ENCODE assay signal across 27 cellular contexts in the genomic region with DNA sequence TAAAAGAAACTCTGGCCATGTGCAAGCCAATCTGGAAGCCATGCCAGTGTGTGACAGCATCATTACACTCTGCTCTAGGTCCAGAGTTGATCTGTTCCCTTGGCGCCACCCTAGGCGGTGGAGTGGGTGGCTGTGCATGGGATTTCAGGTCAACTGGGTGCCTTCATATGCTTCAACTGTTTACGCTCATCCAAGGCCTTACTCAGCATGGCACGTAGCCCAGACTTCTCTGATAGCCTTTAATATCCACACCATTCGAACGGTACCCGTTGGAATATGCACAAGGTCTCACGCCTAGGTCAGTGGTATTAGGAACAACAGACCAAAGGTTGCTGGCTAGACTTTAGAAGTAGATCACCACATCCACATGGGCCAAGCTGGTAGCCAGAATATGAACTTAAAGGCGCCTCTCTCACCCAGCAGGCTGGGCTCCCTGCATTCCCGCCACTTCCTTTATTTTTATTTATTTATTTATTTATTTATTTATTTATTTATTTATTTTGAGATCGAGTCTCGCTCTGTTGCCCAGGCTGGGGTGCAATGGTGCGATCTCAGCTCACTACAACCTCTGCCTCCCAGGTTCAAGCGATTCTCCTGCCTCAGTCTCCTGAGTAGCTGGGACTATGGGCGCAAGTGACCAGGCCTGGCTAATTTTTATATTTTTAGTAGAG. TPM values are rescaled to one million over a fixed set of nuclear protein-coding genes. Genes with fewer than 3 reads are reported as not detected.
DNase-seq lines count a peak whose midpoint lies in the region; ATAC-seq, FAIRE-seq and TF ChIP-seq lines count a peak whose summit lies in the region.
"Had no signal": no experiment of that assay in that cellular context is flagged by ENCODE, and none has a peak within 500 bp of the region (broad histone marks: within the 10 kb centered on the region; RNA-seq: fewer than 3 reads in every experiment).

No MANE protein-coding gene starts in this region.

- WGBS in right cardiac atrium: 84% methylated on average over 15 of the region's 15 CpGs

- BruUV-seq in OCI-LY7 (replicated peaks; lab: Mats Ljungman, UMichigan): no TSS peak

- no peaks in the 10 kb centered on the region for H3K9me2 ChIP-seq in OCI-LY7 (ENCODE audit: insufficient read depth, low read length)

- H3K27me3 ChIP-seq in right cardiac atrium (ENCODE audit: control insufficient read depth, insufficient read depth): no peaks in the 10 kb centered on the region
- H3K27me3 ChIP-seq in bronchial epithelial cell (ENCODE audit: control insufficient read depth, insufficient read depth, low read length): no peaks in the 10 kb centered on the region
- H3K27me3 ChIP-seq: breast epithelium, upper lobe of left lung had no signal

- H2AFZ ChIP-seq in OCI-LY7 (ENCODE audit: low read length): no peak overlapping the region
- H2AFZ ChIP-seq: GM23248 had no signal

- no peaks in the 10 kb centered on the region for H4K20me1 ChIP-seq in OCI-LY7 (ENCODE audit: insufficient read depth, low read length)

- TF ChIP-seq CTCF in bronchial epithelial cell (IDR thresholded peaks at IDR 0.05; ENCODE audit: insufficient read depth, low read length, severe bottlenecking): no peak
- no peak for TF ChIP-seq CTCF in mucosa of descending colon (IDR thresholded peaks at IDR 0.05)
- no peak for TF ChIP-seq CTCF in coronary artery (IDR thresholded peaks at IDR 0.05)
- TF ChIP-seq CTCF in OCI-LY7 (conservative IDR thresholded peaks at IDR 0.05; ENCODE audit: low read length): no peak

- H3K36me3 ChIP-seq in bronchial epithelial cell (ENCODE audit: control insufficient read depth, insufficient read depth, low read length): no peaks in the 10 kb centered on the region
- H3K36me3 ChIP-seq in mucosa of descending colon (ENCODE audit: low read depth): no peaks in the 10 kb centered on the region
- no peaks in the 10 kb centered on the region for H3K36me3 ChIP-seq in OCI-LY7 (ENCODE audit: insufficient read depth, low read length)
- H3K36me3 ChIP-seq: breast epithelium, left ventricle myocardium inferior, upper lobe of left lung had no signal

- H3K4me2 ChIP-seq in OCI-LY7 (ENCODE audit: low read length): no peak overlapping the region

- CTCF ChIA-PET in OCI-LY7 (lab: Charles Lee; ENCODE audit: unreplicated experiment): no interaction called here

- peak; percentile 36 for FAIRE-seq in bronchial epithelial cell (lab: Jason Lieb, UNC)

- intact Hi-C loops in left ventricle myocardium superior (cut with micrococcal nuclease) (no loop called here), right cardiac atrium (cut with DNase I) (no loop called here), mucosa of descending colon (cut with DNase I, micrococcal nuclease) (no loop called here), OCI-LY7 (cut with micrococcal nuclease; ENCODE audit: unreplicated experiment) (no loop called here)

- POLR2A ChIA-PET in OCI-LY7 (lab: Charles Lee): no interaction called here

- H3K9me3 ChIP-seq in right cardiac atrium (ENCODE audit: control insufficient read depth, low read length): no peaks in the 10 kb centered on the region
- H3K9me3 ChIP-seq in mucosa of descending colon: no peaks in the 10 kb centered on the region
- no peaks in the 10 kb centered on the region for H3K9me3 ChIP-seq in OCI-LY7 (ENCODE audit: low read length)
- H3K9me3 ChIP-seq: breast epithelium, left ventricle myocardium inferior, upper lobe of left lung had no signal

- H3K79me2 ChIP-seq in OCI-LY7 (ENCODE audit: insufficient read depth, low read depth, low read length): no peaks in the 10 kb centered on the region

- ATAC-seq in left ventricle myocardium superior: peak; percentile 21
- no peak for ATAC-seq in right cardiac atrium
- ATAC-seq in mucosa of descending colon: peak; percentile 27
- no peak for ATAC-seq in GM18867 (IDR thresholded peaks at IDR 0.05; ENCODE audit: unreplicated experiment)
- ATAC-seq: sciatic nerve had no signal

- no peak overlapping the region for H3K27ac ChIP-seq in right cardiac atrium (ENCODE audit: low read length)
- H3K27ac ChIP-seq in coronary artery: no peak overlapping the region
- H3K27ac ChIP-seq in OCI-LY7 (ENCODE audit: low read depth, low read length, poor library complexity, severe bottlenecking): no peak overlapping the region
- H3K27ac ChIP-seq: breast epithelium, epithelial cell of prostate, GM23248, left ventricle myocardium inferior, upper lobe of left lung had no signal

- H3K4me3 ChIP-seq in right cardiac atrium (ENCODE audit: low read length) (no peak overlapping the region), bronchial epithelial cell (ENCODE audit: low read depth, low read length) (no peak overlapping the region), mucosa of descending colon (no peak overlapping the region), coronary artery (no peak overlapping the region), OCI-LY7 (ENCODE audit: low read depth, low read length, poor library complexity, severe bottlenecking) (no peak overlapping the region)
- H3K4me3 ChIP-seq: breast epithelium, GM23248, left ventricle myocardium inferior, upper lobe of left lung had no signal

- DNase-seq in left ventricle myocardium superior (no peak), right cardiac atrium (no peak), bronchial epithelial cell (ENCODE audit: low read depth) (no peak), mucosa of descending colon (no peak), coronary artery (ENCODE audit: low spot score) (no peak), OCI-LY7 (ENCODE audit: low spot score) (no peak), anterior cingulate cortex (lab: John Stamatoyannopoulos, UW) (no peak)
- DNase-seq: activated CD4-positive, CD25-positive, alpha-beta regulatory T cell treated with anti-CD3 and anti-CD28 coated beads, Interleukin-2, amount 50 U/mL, for 72 hours; activated naive CD4-positive, alpha-beta T cell treated with anti-CD3 and anti-CD28 coated beads, Interleukin-2, amount 50 U/mL, for 16 hours; amniotic stem cell; CD4-positive, alpha-beta memory T cell; effector memory CD4-positive, alpha-beta T cell; HFFc6; left ventricle myocardium inferior; NCI-H510A treated with DMSO at 0.1 percent for 48 hours; NK-92 treated with Interleukin-12 subunit alpha and Interleukin-12 subunit beta, amount 100 ng/mL, for 24 hours; SHP77 treated with DMSO at 0.1 percent for 48 hours; T-helper 2 cell had no signal

- H3K4me1 ChIP-seq in right cardiac atrium (ENCODE audit: control insufficient read depth, insufficient read depth, low read length) (no peaks in the 10 kb centered on the region), mucosa of descending colon (ENCODE audit: low read depth) (peaks cover 17% of the 10 kb centered on the region), OCI-LY7 (ENCODE audit: insufficient read depth, low read length, poor library complexity, severe bottlenecking) (no peaks in the 10 kb centered on the region)
- H3K4me1 ChIP-seq: breast epithelium, left ventricle myocardium inferior had no signal

RNA-seq across cellular contexts. Expression of gene ACHE, which starts 18.7 kb away (rescaled TPM):
- total RNA-seq in left ventricle myocardium superior (0.40 TPM), right cardiac atrium (10 to 100 TPM; 13.7 to 32.5 (median 22.7) TPM), bronchial epithelial cell (0.13 TPM in 1 of 2 replicates, not detected in the other), mucosa of descending colon (10 to 100 TPM; 16.2 to 41.4 (median 20.9) TPM), OCI-LY7 (2022) (not detected in 2 replicates)
- polyA plus RNA-seq in right cardiac atrium: 11.3 TPM
- not detected in 2 replicates for total RNA-seq in OCI-LY7 (2014; rRNA removed; shearing (Covaris generic))
- total RNA-seq: activated CD4-positive, alpha-beta memory T cell treated with anti-CD3 and anti-CD28 coated beads for 36 hours; CD4-positive, alpha-beta memory T cell; GM23248 had no signal
- polyA plus RNA-seq: CD4-positive, alpha-beta memory T cell; GM23248 had no signal

RNA-seq across cellular contexts. Expression of gene UFSP1, which starts 24.8 kb away (rescaled TPM):
- total RNA-seq in left ventricle myocardium superior (1.9 TPM), right cardiac atrium (1 to 10 TPM; 2.5 to 3.5 (median 3.0) TPM), bronchial epithelial cell (4.2 and 4.7 TPM in 2 replicates), mucosa of descending colon (1 to 10 TPM; 2.1 to 3.4 (median 3.0) TPM), OCI-LY7 (2022) (3.3 and 3.8 TPM in 2 replicates)
- 3.6 TPM for polyA plus RNA-seq in right cardiac atrium
- total RNA-seq in OCI-LY7 (2014; rRNA removed; shearing (Covaris generic)): 2.8 and 4.9 TPM in 2 replicates

RNA-seq across cellular contexts. Expression of gene MUC3A, which starts 35.0 kb away (rescaled TPM):
- total RNA-seq in left ventricle myocardium superior: 0.57 TPM
- total RNA-seq in right cardiac atrium: under 1 TPM; 0.06 to 0.18 (median 0.10) TPM
- polyA plus RNA-seq in right cardiac atrium: 0.63 TPM
- total RNA-seq in bronchial epithelial cell: under 0.01 TPM in 1 of 2 replicates, not detected in the other
- 100 to 1,000 TPM in 2 of 3 donors, 10 to 100 TPM in 1; 57.6 to 184 (median 105) TPM for total RNA-seq in mucosa of descending colon
- not detected in 2 replicates for total RNA-seq in OCI-LY7 (2014; rRNA removed; shearing (Covaris generic))
- not detected in 2 replicates for total RNA-seq in OCI-LY7 (2022)
- total RNA-seq: CD4-positive, alpha-beta memory T cell; glomerular endothelial cell; GM23248; HFFc6; LHCN-M2 had no signal
- polyA plus RNA-seq: CD4-positive, alpha-beta memory T cell; GM23248 had no signal

RNA-seq across cellular contexts. Expression of gene SRRT, which starts 39.4 kb away (rescaled TPM):
- 63.2 TPM for total RNA-seq in left ventricle myocardium superior
- total RNA-seq in right cardiac atrium: 10 to 100 TPM; 79.1 to 88.0 (median 82.2) TPM
- 45.8 TPM for polyA plus RNA-seq in right cardiac atrium
- 26.9 and 29.3 TPM in 2 replicates for total RNA-seq in bronchial epithelial cell
- total RNA-seq in mucosa of descending colon: 100 to 1,000 TPM; 112 to 129 (median 120) TPM
- total RNA-seq in OCI-LY7 (2014; rRNA removed; shearing (Covaris generic)): 154 and 174 TPM in 2 replicates
- 247 and 264 TPM in 2 replicates for total RNA-seq in OCI-LY7 (2022)

RNA-seq across cellular contexts. Expression of gene TRIP6, which starts 47.2 kb away (rescaled TPM):
- total RNA-seq in left ventricle myocardium superior (13.6 TPM), right cardiac atrium (10 to 100 TPM; 34.1 to 49.6 (median 46.9) TPM), bronchial epithelial cell (33.0 and 70.3 TPM in 2 replicates), mucosa of descending colon (10 to 100 TPM; 27.8 to 42.7 (median 30.0) TPM), OCI-LY7 (2022) (1.8 and 3.1 TPM in 2 replicates)
- 31.4 TPM for polyA plus RNA-seq in right cardiac atrium
- total RNA-seq in OCI-LY7 (2014; rRNA removed; shearing (Covaris generic)): 2.2 and 3.3 TPM in 2 replicates

Comparison
In these comparisons a context has a peak if more than half of its experiments do, and no peak if none do; other contexts are left out.
1. ATAC-seq: peak in left ventricle myocardium superior (single experiment) and mucosa of descending colon (single experiment); none in right cardiac atrium (0 of 2) and GM18867 (single experiment).
2. RNA of gene ACHE, which starts 18.7 kb away (total RNA-seq): 13.7 to 32.5 TPM in right cardiac atrium and 16.2 to 41.4 TPM in mucosa of descending colon; 0.40 TPM in left ventricle myocardium superior (single experiment), 0.13 TPM in bronchial epithelial cell and not detected in OCI-LY7; every median in the first group is over 10 times any median in the second.
3. RNA of gene MUC3A, which starts 35.0 kb away (total RNA-seq): 57.6 to 184 TPM in mucosa of descending colon; 0.57 TPM in left ventricle myocardium superior (single experiment), 0.06 to 0.18 TPM in right cardiac atrium, under 0.01 TPM in bronchial epithelial cell and not detected in OCI-LY7; every median in the first group is over 10 times any median in the second.